ENCODE assay signal across 21 cellular contexts in genomic region chr2:44880125-44880483, GRCh38.
"Had no signal": no experiment of that assay in that cellular context is flagged by ENCODE, and none has a peak within 500 bp of the region (broad histone marks: within the 10 kb centered on the region; RNA-seq: fewer than 3 reads in every experiment).

No MANE protein-coding gene starts in this region.

- H3K4me3 ChIP-seq: hepatocyte, left ventricle myocardium inferior, lower lobe of right lung, neural progenitor cell, ovary, right atrium auricular region, sigmoid colon, skin epidermis, testis, tibial nerve had no signal

- H3K27ac ChIP-seq: hepatocyte, left ventricle myocardium inferior, lower lobe of right lung, neural progenitor cell, ovary, right atrium auricular region, sigmoid colon, skin epidermis, testis, tibial nerve had no signal

- H3K36me3 ChIP-seq: left ventricle myocardium inferior, lower lobe of right lung, neural progenitor cell, ovary, right atrium auricular region, sigmoid colon, tibial nerve had no signal

- H3K27me3 ChIP-seq: neural progenitor cell, ovary, right atrium auricular region, testis had no signal

- DNase-seq: foreskin melanocyte; head of caudate nucleus; kidney; left cardiac atrium; left ventricle myocardium inferior; lower lobe of right lung; midbrain; nucleus accumbens; ovary; sigmoid colon; stimulated activated CD4-positive, alpha-beta T cell treated with anti-CD3 and anti-CD28 coated beads, Interleukin-2, amount 100 ng/mL, for 24 hours; stimulated activated CD4-positive, alpha-beta T cell treated with anti-CD3 and anti-CD28 coated beads, Interleukin-4, amount 100 ng/mL, for 4 hours; stimulated activated naive B cell treated with anti-CD40 and anti-IgM and Interleukin-4, amounts not matched to agents 10 μg/mL and 1 μg/mL and 100 μg/mL, for 72 hours; stimulated activated naive CD8-positive, alpha-beta T cell treated with anti-CD3 and anti-CD28 coated beads, Interleukin-15, amount 100 ng/mL, for 72 hours; testis had no signal

- ATAC-seq: left cardiac atrium; lower lobe of right lung; natural killer cell treated with Interleukin-12 subunit alpha and Interleukin-12 subunit beta and Interleukin-15 and Interleukin-18, amount 100 ng/mL, for 72 hours; stimulated activated naive B cell treated with anti-CD40 and anti-IgM and Interleukin-4, amounts not matched to agents 10 μg/mL and 1 μg/mL and 100 μg/mL, for 72 hours; stimulated activated naive CD8-positive, alpha-beta T cell treated with anti-CD3 and anti-CD28 coated beads, Interleukin-15, amount 100 ng/mL, for 72 hours had no signal

- FAIRE-seq: kidney had no signal

- H3K4me1 ChIP-seq: left ventricle myocardium inferior, lower lobe of right lung, neural progenitor cell, right atrium auricular region, sigmoid colon, testis, tibial nerve had no signal

- H3K9me3 ChIP-seq: lower lobe of right lung, ovary, right atrium auricular region, sigmoid colon, testis had no signal
